In the genomic region with DNA sequence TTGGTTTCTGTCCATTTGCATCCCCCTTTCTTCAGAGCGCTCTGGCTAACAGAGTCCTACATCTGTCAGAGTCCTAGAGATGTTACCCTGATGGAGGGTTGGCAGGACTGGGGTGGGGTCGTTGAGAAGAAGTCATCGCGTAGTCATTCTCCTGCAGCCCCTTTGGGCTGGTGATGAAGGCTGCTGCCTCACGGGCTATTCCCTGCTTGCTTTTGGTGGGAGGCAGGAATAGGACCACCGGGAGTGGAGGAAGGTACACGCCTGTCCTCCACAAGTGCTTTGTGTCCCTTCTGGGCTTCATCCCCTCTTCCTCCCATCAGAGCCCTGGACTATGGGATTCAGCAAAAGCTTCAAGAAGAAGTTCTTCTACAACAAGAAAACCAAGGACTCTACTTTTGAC, we compare ENCODE assay signal across 15 cellular contexts. TPM values are rescaled to one million over a fixed set of nuclear protein-coding genes. Genes with fewer than 3 reads are reported as not detected.
DNase-seq lines count a peak whose midpoint lies in the region; ATAC-seq and TF ChIP-seq lines count a peak whose summit lies in the region.
"Had no signal": no experiment of that assay in that cellular context is flagged by ENCODE, and none has a peak within 500 bp of the region (broad histone marks: within the 10 kb centered on the region; RNA-seq: fewer than 3 reads in every experiment).

No MANE protein-coding gene starts in this region.

- intact Hi-C loops in activated CD4-positive, alpha-beta T cell treated with anti-CD3 and anti-CD28 coated beads, Interleukin-2, amount 10 ng/mL, durations not matched to agents 24 days and 14 days (cut with micrococcal nuclease): no loop called here
- intact Hi-C loops in cardiac septum (cut with DNase I): no loop called here

- no peak for DNase-seq in activated CD4-positive, alpha-beta T cell treated with anti-CD3 and anti-CD28 coated beads, Interleukin-2, amount 10 ng/mL, durations not matched to agents 24 days and 14 days
- no peak for DNase-seq in activated CD4-positive, alpha-beta T cell treated with anti-CD3 and anti-CD28 coated beads for 4 hours
- DNase-seq in cardiac septum (ENCODE audit: low spot score) (peak; percentile 66), right atrium auricular region (ENCODE audit: low spot score) (no peak), NCI-H2029 treated with DMSO at 0.1 percent for 48 hours (lab: John Stamatoyannopoulos, UW) (no peak)
- DNase-seq in stimulated activated effector memory CD8-positive, alpha-beta T cell treated with anti-CD3 and anti-CD28 coated beads, Interleukin-12 subunit alpha, Interleukin-12 subunit beta, amount 100 ng/mL, for 72 hours (ENCODE audit: low spot score in 2 of 2): no peak
- DNase-seq: AML-193, DMS 273 treated with DMSO at 0.1 percent for 48 hours, HCEC 1CT, HFFc6 had no signal

- no peak overlapping the region for H3K4me3 Mint-ChIP-seq in activated CD4-positive, alpha-beta T cell treated with anti-CD3 and anti-CD28 coated beads, Interleukin-2, amount 10 ng/mL, durations not matched to agents 24 days and 14 days
- H3K4me3 Mint-ChIP-seq in brain: no peak overlapping the region
- H3K4me3 Mint-ChIP-seq in stimulated activated effector memory CD8-positive, alpha-beta T cell treated with anti-CD3 and anti-CD28 coated beads, Interleukin-12 subunit alpha, Interleukin-12 subunit beta, amount 100 ng/mL, for 72 hours: no peak overlapping the region
- H3K4me3 Mint-ChIP-seq: HFFc6 had no signal

- ATAC-seq in stimulated activated effector memory CD8-positive, alpha-beta T cell treated with anti-CD3 and anti-CD28 coated beads, Interleukin-12 subunit alpha, Interleukin-12 subunit beta, amount 100 ng/mL, for 72 hours: no peak
- ATAC-seq in HG02938 (IDR thresholded peaks at IDR 0.05; ENCODE audit: unreplicated experiment): no peak

- H3K4me1 Mint-ChIP-seq in activated CD4-positive, alpha-beta T cell treated with anti-CD3 and anti-CD28 coated beads, Interleukin-2, amount 10 ng/mL, durations not matched to agents 24 days and 14 days: no peaks in the 10 kb centered on the region
- H3K4me1 Mint-ChIP-seq in brain: peaks cover 51% of the 10 kb centered on the region
- peaks cover 19% of the 10 kb centered on the region for H3K4me1 Mint-ChIP-seq in stimulated activated effector memory CD8-positive, alpha-beta T cell treated with anti-CD3 and anti-CD28 coated beads, Interleukin-12 subunit alpha, Interleukin-12 subunit beta, amount 100 ng/mL, for 72 hours

- peaks cover 0 to 47% of the 10 kb centered on the region in 2 donors for H3K4me1 ChIP-seq in right atrium auricular region

- H3K9me3 ChIP-seq in right atrium auricular region: no peaks in the 10 kb centered on the region
- H3K9me3 ChIP-seq: BLaER1 had no signal

- no peaks in the 10 kb centered on the region for H3K9me3 Mint-ChIP-seq in activated CD4-positive, alpha-beta T cell treated with anti-CD3 and anti-CD28 coated beads, Interleukin-2, amount 10 ng/mL, durations not matched to agents 24 days and 14 days
- no peaks in the 10 kb centered on the region for H3K9me3 Mint-ChIP-seq in brain
- H3K9me3 Mint-ChIP-seq in stimulated activated effector memory CD8-positive, alpha-beta T cell treated with anti-CD3 and anti-CD28 coated beads, Interleukin-12 subunit alpha, Interleukin-12 subunit beta, amount 100 ng/mL, for 72 hours: no peaks in the 10 kb centered on the region
- H3K9me3 Mint-ChIP-seq: HFFc6 had no signal

- no peak overlapping the region for H3K27ac ChIP-seq in right atrium auricular region
- H3K27ac ChIP-seq: 22Rv1, BLaER1, HL-60 had no signal

- H3K36me3 ChIP-seq in right atrium auricular region: peaks cover 61% of the 10 kb centered on the region

- H3K27me3 Mint-ChIP-seq in activated CD4-positive, alpha-beta T cell treated with anti-CD3 and anti-CD28 coated beads, Interleukin-2, amount 10 ng/mL, durations not matched to agents 24 days and 14 days: no peaks in the 10 kb centered on the region
- H3K27me3 Mint-ChIP-seq in brain: no peaks in the 10 kb centered on the region

- H3K27ac Mint-ChIP-seq in activated CD4-positive, alpha-beta T cell treated with anti-CD3 and anti-CD28 coated beads, Interleukin-2, amount 10 ng/mL, durations not matched to agents 24 days and 14 days: peak overlapping the region; percentile 39
- H3K27ac Mint-ChIP-seq in brain: peak overlapping the region in 4 of 5 experiments; percentile 16 to 53 (median 37)
- peak overlapping the region; percentile 74 for H3K27ac Mint-ChIP-seq in stimulated activated effector memory CD8-positive, alpha-beta T cell treated with anti-CD3 and anti-CD28 coated beads, Interleukin-12 subunit alpha, Interleukin-12 subunit beta, amount 100 ng/mL, for 72 hours
- H3K27ac Mint-ChIP-seq: HFFc6 had no signal

- no peak for TF ChIP-seq CTCF in right atrium auricular region (IDR thresholded peaks at IDR 0.05)
- no peak for TF ChIP-seq CTCF in brain (conservative IDR thresholded peaks at IDR 0.05)

- H3K4me3 ChIP-seq in right atrium auricular region: no peak overlapping the region
- H3K4me3 ChIP-seq: BLaER1 had no signal

- H3K27me3 ChIP-seq in right atrium auricular region: no peaks in the 10 kb centered on the region
- H3K27me3 ChIP-seq: BLaER1 had no signal

- peaks cover 62% of the 10 kb centered on the region for H3K36me3 Mint-ChIP-seq in activated CD4-positive, alpha-beta T cell treated with anti-CD3 and anti-CD28 coated beads, Interleukin-2, amount 10 ng/mL, durations not matched to agents 24 days and 14 days (ENCODE audit: low read depth)
- peaks cover 53% of the 10 kb centered on the region for H3K36me3 Mint-ChIP-seq in brain
- H3K36me3 Mint-ChIP-seq in stimulated activated effector memory CD8-positive, alpha-beta T cell treated with anti-CD3 and anti-CD28 coated beads, Interleukin-12 subunit alpha, Interleukin-12 subunit beta, amount 100 ng/mL, for 72 hours: peaks cover 94% of the 10 kb centered on the region

RNA-seq across cellular contexts. Expression of gene CCDC167, which starts 20.9 kb away (rescaled TPM):
- total RNA-seq in activated CD4-positive, alpha-beta T cell treated with anti-CD3 and anti-CD28 coated beads, Interleukin-2, amount 10 ng/mL, durations not matched to agents 24 days and 14 days: 59.1 and 62.4 TPM in 2 replicates
- total RNA-seq in cardiac septum (28.0 TPM), right atrium auricular region (10 to 100 TPM; 26.1 to 39.6 TPM)
- 233 TPM for polyA plus RNA-seq in brain (ENCODE audit: insufficient read depth, low read depth, low replicate concordance)

RNA-seq across cellular contexts. Expression of gene CMTR1, which starts 45.8 kb away (rescaled TPM):
- 56.4 and 57.1 TPM in 2 replicates for total RNA-seq in activated CD4-positive, alpha-beta T cell treated with anti-CD3 and anti-CD28 coated beads, Interleukin-2, amount 10 ng/mL, durations not matched to agents 24 days and 14 days
- total RNA-seq in cardiac septum: 30.4 TPM
- total RNA-seq in right atrium auricular region: 10 to 100 TPM; 20.4 to 21.1 TPM
- 40.1 TPM for polyA plus RNA-seq in brain (ENCODE audit: insufficient read depth, low read depth, low replicate concordance)
